ENCODE assay signal across 1 cellular context in the genomic region with DNA sequence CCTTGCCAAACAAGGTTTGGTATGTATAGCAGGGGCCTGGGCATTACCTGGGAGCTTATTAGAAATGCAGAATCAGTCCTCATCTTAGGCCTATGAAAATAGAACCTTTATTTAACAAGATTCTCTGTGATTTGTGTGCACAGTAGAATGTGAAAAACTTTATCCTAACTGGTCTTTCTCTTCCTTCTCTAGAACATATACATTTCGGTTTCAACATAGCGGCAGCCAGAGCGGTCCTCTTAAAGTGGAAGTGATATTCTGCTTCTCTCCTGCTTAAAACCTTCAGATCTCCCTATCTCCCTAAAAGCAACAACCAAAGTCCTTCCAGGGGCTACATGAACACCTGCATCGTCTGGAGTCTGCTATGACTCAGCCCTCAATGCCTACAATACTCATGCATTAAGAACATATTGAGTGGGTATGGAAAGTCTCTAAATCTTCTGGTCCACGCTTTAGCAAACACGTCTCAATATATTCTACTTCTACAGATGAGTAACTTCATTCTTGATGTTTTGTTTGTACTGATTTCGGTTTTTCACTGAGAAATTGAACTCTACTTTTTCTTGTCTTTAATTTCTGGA.
A peak's percentile ranks its signal among the peaks of the same experiment; 100 is the strongest.
TF ChIP-seq lines count a peak whose summit lies in the region.

No MANE protein-coding gene starts in this region.

TF ChIP-seq in GM12878, 131 proteins besides CTCF, POLR2A, EP300 and RAD21 (continued from another document and continues in another):
- TF ChIP-seq, protein P1, sequence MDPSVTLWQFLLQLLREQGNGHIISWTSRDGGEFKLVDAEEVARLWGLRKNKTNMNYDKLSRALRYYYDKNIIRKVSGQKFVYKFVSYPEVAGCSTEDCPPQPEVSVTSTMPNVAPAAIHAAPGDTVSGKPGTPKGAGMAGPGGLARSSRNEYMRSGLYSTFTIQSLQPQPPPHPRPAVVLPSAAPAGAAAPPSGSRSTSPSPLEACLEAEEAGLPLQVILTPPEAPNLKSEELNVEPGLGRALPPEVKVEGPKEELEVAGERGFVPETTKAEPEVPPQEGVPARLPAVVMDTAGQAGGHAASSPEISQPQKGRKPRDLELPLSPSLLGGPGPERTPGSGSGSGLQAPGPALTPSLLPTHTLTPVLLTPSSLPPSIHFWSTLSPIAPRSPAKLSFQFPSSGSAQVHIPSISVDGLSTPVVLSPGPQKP (IDR thresholded peaks at IDR 0.05; ENCODE audit: low read depth, low read length): no peak
- TF ChIP-seq SREBF2 (IDR thresholded peaks at IDR 0.05; ENCODE audit: low read length): no peak
- TF ChIP-seq RBBP5 (conservative IDR thresholded peaks at IDR 0.05): no peak
- TF ChIP-seq, protein P2, sequence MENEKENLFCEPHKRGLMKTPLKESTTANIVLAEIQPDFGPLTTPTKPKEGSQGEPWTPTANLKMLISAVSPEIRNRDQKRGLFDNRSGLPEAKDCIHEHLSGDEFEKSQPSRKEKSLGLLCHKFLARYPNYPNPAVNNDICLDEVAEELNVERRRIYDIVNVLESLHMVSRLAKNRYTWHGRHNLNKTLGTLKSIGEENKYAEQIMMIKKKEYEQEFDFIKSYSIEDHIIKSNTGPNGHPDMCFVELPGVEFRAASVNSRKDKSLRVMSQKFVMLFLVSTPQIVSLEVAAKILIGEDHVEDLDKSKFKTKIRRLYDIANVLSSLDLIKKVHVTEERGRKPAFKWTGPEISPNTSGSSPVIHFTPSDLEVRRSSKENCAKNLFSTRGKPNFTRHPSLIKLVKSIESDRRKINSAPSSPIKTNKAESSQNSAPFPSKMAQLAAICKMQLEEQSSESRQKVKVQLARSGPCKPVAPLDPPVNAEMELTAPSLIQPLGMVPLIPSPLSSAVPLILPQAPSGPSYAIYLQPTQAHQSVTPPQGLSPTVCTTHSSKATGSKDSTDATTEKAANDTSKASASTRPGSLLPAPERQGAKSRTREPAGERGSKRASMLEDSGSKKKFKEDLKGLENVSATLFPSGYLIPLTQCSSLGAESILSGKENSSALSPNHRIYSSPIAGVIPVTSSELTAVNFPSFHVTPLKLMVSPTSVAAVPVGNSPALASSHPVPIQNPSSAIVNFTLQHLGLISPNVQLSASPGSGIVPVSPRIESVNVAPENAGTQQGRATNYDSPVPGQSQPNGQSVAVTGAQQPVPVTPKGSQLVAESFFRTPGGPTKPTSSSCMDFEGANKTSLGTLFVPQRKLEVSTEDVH (IDR thresholded peaks at IDR 0.05; ENCODE audit: low read depth, partially characterized antibody): no peak
- peak; percentile 83 to 89 for TF ChIP-seq IKZF2 (IDR thresholded peaks at IDR 0.05)
- no peak for TF ChIP-seq HDAC6 (IDR thresholded peaks at IDR 0.05; ENCODE audit: unreplicated experiment)
- TF ChIP-seq STAT1 (conservative IDR thresholded peaks at IDR 0.05): no peak
- TF ChIP-seq POLR2AphosphoS5 (IDR thresholded peaks at IDR 0.05; ENCODE audit: low read length): no peak
- TF ChIP-seq ZNF622 (IDR thresholded peaks at IDR 0.05): no peak
- TF ChIP-seq, protein P3, sequence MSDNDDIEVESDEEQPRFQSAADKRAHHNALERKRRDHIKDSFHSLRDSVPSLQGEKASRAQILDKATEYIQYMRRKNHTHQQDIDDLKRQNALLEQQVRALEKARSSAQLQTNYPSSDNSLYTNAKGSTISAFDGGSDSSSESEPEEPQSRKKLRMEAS (IDR thresholded peaks at IDR 0.05; ENCODE audit: low read depth, low read length): no peak
- TF ChIP-seq TBL1XR1 (IDR thresholded peaks at IDR 0.05; ENCODE audit: low read depth, low read length): no peak
- peak; percentile 88 for TF ChIP-seq NFIC (IDR thresholded peaks at IDR 0.05; ENCODE audit: low read depth, low read length)
- peak; percentile 43 for TF ChIP-seq ATF7 (IDR thresholded peaks at IDR 0.05; ENCODE audit: low read depth)
- no peak for TF ChIP-seq EGR1 (IDR thresholded peaks at IDR 0.05; ENCODE audit: borderline replicate concordance in 1 of 2, low read depth in 2 of 2, low read length in 2 of 2)
- TF ChIP-seq, protein P4, sequence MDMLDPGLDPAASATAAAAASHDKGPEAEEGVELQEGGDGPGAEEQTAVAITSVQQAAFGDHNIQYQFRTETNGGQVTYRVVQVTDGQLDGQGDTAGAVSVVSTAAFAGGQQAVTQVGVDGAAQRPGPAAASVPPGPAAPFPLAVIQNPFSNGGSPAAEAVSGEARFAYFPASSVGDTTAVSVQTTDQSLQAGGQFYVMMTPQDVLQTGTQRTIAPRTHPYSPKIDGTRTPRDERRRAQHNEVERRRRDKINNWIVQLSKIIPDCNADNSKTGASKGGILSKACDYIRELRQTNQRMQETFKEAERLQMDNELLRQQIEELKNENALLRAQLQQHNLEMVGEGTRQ (IDR thresholded peaks at IDR 0.05; ENCODE audit: borderline replicate concordance, low read depth, low read length): no peak
- no peak; the same call in 1 of the 2 replicates for TF ChIP-seq SMARCA5 (IDR thresholded peaks at IDR 0.05)
- no peak for TF ChIP-seq SIX5 (IDR thresholded peaks at IDR 0.05; ENCODE audit: low read depth, low read length, severe bottlenecking)
- no peak for TF ChIP-seq CHD2 (IDR thresholded peaks at IDR 0.05; ENCODE audit: borderline replicate concordance, low read depth, low read length)
- no peak for TF ChIP-seq MXI1 (IDR thresholded peaks at IDR 0.05; ENCODE audit: low read depth, low read length)
- TF ChIP-seq TAF1 (IDR thresholded peaks at IDR 0.05; ENCODE audit: borderline replicate concordance, low read depth, low read length): no peak
- TF ChIP-seq, protein P5, sequence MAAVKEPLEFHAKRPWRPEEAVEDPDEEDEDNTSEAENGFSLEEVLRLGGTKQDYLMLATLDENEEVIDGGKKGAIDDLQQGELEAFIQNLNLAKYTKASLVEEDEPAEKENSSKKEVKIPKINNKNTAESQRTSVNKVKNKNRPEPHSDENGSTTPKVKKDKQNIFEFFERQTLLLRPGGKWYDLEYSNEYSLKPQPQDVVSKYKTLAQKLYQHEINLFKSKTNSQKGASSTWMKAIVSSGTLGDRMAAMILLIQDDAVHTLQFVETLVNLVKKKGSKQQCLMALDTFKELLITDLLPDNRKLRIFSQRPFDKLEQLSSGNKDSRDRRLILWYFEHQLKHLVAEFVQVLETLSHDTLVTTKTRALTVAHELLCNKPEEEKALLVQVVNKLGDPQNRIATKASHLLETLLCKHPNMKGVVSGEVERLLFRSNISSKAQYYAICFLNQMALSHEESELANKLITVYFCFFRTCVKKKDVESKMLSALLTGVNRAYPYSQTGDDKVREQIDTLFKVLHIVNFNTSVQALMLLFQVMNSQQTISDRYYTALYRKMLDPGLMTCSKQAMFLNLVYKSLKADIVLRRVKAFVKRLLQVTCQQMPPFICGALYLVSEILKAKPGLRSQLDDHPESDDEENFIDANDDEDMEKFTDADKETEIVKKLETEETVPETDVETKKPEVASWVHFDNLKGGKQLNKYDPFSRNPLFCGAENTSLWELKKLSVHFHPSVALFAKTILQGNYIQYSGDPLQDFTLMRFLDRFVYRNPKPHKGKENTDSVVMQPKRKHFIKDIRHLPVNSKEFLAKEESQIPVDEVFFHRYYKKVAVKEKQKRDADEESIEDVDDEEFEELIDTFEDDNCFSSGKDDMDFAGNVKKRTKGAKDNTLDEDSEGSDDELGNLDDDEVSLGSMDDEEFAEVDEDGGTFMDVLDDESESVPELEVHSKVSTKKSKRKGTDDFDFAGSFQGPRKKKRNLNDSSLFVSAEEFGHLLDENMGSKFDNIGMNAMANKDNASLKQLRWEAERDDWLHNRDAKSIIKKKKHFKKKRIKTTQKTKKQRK (IDR thresholded peaks at IDR 0.05; ENCODE audit: low read depth, low read length): no peak
- no peak for TF ChIP-seq SUZ12 (IDR thresholded peaks at IDR 0.05; ENCODE audit: unreplicated experiment)
- no peak for TF ChIP-seq WRNIP1 (IDR thresholded peaks at IDR 0.05; ENCODE audit: borderline replicate concordance, low read depth, low read length)
- 0 out of 2 replicates have a peak, but pooled peaks have one; percentile 20 for TF ChIP-seq GABPA (IDR thresholded peaks at IDR 0.05; ENCODE audit: low read depth)
- TF ChIP-seq, protein P6, sequence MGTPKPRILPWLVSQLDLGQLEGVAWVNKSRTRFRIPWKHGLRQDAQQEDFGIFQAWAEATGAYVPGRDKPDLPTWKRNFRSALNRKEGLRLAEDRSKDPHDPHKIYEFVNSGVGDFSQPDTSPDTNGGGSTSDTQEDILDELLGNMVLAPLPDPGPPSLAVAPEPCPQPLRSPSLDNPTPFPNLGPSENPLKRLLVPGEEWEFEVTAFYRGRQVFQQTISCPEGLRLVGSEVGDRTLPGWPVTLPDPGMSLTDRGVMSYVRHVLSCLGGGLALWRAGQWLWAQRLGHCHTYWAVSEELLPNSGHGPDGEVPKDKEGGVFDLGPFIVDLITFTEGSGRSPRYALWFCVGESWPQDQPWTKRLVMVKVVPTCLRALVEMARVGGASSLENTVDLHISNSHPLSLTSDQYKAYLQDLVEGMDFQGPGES (IDR thresholded peaks at IDR 0.05): no peak
- TF ChIP-seq, protein P7, sequence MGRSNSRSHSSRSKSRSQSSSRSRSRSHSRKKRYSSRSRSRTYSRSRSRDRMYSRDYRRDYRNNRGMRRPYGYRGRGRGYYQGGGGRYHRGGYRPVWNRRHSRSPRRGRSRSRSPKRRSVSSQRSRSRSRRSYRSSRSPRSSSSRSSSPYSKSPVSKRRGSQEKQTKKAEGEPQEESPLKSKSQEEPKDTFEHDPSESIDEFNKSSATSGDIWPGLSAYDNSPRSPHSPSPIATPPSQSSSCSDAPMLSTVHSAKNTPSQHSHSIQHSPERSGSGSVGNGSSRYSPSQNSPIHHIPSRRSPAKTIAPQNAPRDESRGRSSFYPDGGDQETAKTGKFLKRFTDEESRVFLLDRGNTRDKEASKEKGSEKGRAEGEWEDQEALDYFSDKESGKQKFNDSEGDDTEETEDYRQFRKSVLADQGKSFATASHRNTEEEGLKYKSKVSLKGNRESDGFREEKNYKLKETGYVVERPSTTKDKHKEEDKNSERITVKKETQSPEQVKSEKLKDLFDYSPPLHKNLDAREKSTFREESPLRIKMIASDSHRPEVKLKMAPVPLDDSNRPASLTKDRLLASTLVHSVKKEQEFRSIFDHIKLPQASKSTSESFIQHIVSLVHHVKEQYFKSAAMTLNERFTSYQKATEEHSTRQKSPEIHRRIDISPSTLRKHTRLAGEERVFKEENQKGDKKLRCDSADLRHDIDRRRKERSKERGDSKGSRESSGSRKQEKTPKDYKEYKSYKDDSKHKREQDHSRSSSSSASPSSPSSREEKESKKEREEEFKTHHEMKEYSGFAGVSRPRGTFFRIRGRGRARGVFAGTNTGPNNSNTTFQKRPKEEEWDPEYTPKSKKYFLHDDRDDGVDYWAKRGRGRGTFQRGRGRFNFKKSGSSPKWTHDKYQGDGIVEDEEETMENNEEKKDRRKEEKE (IDR thresholded peaks at IDR 0.05): no peak
- no peak for TF ChIP-seq SUPT20H (IDR thresholded peaks at IDR 0.05; ENCODE audit: borderline replicate concordance, control insufficient read depth, low read depth, low read length)
- TF ChIP-seq YY1 (IDR thresholded peaks at IDR 0.05; ENCODE audit: low read depth, low read length): no peak
- TF ChIP-seq, protein P8, sequence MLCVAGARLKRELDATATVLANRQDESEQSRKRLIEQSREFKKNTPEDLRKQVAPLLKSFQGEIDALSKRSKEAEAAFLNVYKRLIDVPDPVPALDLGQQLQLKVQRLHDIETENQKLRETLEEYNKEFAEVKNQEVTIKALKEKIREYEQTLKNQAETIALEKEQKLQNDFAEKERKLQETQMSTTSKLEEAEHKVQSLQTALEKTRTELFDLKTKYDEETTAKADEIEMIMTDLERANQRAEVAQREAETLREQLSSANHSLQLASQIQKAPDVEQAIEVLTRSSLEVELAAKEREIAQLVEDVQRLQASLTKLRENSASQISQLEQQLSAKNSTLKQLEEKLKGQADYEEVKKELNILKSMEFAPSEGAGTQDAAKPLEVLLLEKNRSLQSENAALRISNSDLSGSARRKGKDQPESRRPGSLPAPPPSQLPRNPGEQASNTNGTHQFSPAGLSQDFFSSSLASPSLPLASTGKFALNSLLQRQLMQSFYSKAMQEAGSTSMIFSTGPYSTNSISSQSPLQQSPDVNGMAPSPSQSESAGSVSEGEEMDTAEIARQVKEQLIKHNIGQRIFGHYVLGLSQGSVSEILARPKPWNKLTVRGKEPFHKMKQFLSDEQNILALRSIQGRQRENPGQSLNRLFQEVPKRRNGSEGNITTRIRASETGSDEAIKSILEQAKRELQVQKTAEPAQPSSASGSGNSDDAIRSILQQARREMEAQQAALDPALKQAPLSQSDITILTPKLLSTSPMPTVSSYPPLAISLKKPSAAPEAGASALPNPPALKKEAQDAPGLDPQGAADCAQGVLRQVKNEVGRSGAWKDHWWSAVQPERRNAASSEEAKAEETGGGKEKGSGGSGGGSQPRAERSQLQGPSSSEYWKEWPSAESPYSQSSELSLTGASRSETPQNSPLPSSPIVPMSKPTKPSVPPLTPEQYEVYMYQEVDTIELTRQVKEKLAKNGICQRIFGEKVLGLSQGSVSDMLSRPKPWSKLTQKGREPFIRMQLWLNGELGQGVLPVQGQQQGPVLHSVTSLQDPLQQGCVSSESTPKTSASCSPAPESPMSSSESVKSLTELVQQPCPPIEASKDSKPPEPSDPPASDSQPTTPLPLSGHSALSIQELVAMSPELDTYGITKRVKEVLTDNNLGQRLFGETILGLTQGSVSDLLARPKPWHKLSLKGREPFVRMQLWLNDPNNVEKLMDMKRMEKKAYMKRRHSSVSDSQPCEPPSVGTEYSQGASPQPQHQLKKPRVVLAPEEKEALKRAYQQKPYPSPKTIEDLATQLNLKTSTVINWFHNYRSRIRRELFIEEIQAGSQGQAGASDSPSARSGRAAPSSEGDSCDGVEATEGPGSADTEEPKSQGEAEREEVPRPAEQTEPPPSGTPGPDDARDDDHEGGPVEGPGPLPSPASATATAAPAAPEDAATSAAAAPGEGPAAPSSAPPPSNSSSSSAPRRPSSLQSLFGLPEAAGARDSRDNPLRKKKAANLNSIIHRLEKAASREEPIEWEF (IDR thresholded peaks at IDR 0.05; ENCODE audit: insufficient replicate concordance, low read depth, low read length): no peak
- TF ChIP-seq, protein P9, sequence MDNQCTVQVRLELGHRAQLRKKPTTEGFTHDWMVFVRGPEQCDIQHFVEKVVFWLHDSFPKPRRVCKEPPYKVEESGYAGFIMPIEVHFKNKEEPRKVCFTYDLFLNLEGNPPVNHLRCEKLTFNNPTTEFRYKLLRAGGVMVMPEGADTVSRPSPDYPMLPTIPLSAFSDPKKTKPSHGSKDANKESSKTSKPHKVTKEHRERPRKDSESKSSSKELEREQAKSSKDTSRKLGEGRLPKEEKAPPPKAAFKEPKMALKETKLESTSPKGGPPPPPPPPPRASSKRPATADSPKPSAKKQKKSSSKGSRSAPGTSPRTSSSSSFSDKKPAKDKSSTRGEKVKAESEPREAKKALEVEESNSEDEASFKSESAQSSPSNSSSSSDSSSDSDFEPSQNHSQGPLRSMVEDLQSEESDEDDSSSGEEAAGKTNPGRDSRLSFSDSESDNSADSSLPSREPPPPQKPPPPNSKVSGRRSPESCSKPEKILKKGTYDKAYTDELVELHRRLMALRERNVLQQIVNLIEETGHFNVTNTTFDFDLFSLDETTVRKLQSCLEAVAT (IDR thresholded peaks at IDR 0.05): no peak
- TF ChIP-seq, protein P10, sequence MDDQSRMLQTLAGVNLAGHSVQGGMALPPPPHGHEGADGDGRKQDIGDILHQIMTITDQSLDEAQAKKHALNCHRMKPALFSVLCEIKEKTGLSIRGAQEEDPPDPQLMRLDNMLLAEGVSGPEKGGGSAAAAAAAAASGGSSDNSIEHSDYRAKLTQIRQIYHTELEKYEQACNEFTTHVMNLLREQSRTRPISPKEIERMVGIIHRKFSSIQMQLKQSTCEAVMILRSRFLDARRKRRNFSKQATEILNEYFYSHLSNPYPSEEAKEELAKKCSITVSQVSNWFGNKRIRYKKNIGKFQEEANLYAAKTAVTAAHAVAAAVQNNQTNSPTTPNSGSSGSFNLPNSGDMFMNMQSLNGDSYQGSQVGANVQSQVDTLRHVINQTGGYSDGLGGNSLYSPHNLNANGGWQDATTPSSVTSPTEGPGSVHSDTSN (IDR thresholded peaks at IDR 0.05; ENCODE audit: insufficient replicate concordance, low read depth, low read length): no peak
- TF ChIP-seq MYC (IDR thresholded peaks at IDR 0.05; ENCODE audit: insufficient read depth, insufficient read length, insufficient replicate concordance, low read length, severe bottlenecking): no peak
- peak; percentile 96 for TF ChIP-seq EED (IDR thresholded peaks at IDR 0.05; ENCODE audit: low read depth)
- TF ChIP-seq SRF (IDR thresholded peaks at IDR 0.05; ENCODE audit: low read depth in 2 of 2, low read length in 2 of 2): no peak
- TF ChIP-seq CBX5 (IDR thresholded peaks at IDR 0.05; ENCODE audit: low read depth): no peak
